ENCODE assay signal across 1 cellular context in the genomic region with DNA sequence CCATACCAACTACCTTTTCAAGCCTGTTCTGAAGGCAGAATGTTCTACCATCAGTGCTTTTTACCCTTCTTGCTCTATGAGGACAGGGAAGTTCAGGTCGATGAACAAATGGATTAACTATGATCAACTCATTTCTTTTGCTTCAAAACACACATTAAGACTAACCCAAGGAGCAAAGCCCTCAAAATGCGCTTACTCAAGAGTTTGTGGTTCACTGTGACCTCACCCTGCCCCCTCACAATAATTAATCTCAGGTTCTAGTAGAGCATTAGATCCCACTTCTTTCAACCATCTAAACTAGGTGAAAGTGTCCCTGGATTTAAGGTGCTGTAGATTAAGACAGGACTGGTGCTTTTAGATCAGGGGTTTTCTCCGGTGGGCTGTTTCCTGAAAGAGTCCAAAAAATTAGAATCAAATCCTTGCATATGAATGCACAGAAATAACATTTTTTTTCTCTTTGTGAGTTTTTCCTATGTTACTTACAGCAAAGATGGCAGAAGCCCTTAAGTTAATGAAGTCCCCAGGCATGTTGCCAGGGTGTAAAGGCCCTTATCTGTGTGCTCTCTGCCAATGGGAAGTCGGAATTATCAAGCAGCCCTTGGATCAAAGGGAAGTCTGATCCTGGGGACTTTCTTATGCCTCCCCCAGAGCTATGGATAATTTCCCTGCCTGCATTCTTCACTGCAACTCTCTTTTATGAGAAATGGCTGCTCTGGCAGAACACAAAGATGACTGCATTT.
TF ChIP-seq lines count a peak whose summit lies in the region.

No MANE protein-coding gene starts in this region.

TF ChIP-seq in WTC11, 78 proteins besides CTCF, POLR2A, EP300 and RAD21 (continued from another document):
- TF ChIP-seq, protein P1, sequence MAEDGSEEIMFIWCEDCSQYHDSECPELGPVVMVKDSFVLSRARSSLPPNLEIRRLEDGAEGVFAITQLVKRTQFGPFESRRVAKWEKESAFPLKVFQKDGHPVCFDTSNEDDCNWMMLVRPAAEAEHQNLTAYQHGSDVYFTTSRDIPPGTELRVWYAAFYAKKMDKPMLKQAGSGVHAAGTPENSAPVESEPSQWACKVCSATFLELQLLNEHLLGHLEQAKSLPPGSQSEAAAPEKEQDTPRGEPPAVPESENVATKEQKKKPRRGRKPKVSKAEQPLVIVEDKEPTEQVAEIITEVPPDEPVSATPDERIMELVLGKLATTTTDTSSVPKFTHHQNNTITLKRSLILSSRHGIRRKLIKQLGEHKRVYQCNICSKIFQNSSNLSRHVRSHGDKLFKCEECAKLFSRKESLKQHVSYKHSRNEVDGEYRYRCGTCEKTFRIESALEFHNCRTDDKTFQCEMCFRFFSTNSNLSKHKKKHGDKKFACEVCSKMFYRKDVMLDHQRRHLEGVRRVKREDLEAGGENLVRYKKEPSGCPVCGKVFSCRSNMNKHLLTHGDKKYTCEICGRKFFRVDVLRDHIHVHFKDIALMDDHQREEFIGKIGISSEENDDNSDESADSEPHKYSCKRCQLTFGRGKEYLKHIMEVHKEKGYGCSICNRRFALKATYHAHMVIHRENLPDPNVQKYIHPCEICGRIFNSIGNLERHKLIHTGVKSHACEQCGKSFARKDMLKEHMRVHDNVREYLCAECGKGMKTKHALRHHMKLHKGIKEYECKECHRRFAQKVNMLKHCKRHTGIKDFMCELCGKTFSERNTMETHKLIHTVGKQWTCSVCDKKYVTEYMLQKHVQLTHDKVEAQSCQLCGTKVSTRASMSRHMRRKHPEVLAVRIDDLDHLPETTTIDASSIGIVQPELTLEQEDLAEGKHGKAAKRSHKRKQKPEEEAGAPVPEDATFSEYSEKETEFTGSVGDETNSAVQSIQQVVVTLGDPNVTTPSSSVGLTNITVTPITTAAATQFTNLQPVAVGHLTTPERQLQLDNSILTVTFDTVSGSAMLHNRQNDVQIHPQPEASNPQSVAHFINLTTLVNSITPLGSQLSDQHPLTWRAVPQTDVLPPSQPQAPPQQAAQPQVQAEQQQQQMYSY (CRISPR knock-in tag; IDR thresholded peaks at IDR 0.05), result no peak
- no peak for TF ChIP-seq FOXJ3 (CRISPR knock-in tag; IDR thresholded peaks at IDR 0.05; ENCODE audit: borderline replicate concordance)
- TF ChIP-seq ZNF121 (CRISPR knock-in tag; IDR thresholded peaks at IDR 0.05), result no peak
- no peak for TF ChIP-seq RORB (CRISPR knock-in tag; IDR thresholded peaks at IDR 0.05)
- TF ChIP-seq ZBTB21 (CRISPR knock-in tag; IDR thresholded peaks at IDR 0.05; ENCODE audit: borderline replicate concordance), result no peak
- TF ChIP-seq NR1H2 (CRISPR knock-in tag; IDR thresholded peaks at IDR 0.05), result no peak
- no peak for TF ChIP-seq ZSCAN18 (CRISPR knock-in tag; IDR thresholded peaks at IDR 0.05)
- no peak for TF ChIP-seq ZNF138 (CRISPR knock-in tag; conservative IDR thresholded peaks at IDR 0.05)
